Comparison of ENCODE assay signal across 1 cellular context in the genomic region with DNA sequence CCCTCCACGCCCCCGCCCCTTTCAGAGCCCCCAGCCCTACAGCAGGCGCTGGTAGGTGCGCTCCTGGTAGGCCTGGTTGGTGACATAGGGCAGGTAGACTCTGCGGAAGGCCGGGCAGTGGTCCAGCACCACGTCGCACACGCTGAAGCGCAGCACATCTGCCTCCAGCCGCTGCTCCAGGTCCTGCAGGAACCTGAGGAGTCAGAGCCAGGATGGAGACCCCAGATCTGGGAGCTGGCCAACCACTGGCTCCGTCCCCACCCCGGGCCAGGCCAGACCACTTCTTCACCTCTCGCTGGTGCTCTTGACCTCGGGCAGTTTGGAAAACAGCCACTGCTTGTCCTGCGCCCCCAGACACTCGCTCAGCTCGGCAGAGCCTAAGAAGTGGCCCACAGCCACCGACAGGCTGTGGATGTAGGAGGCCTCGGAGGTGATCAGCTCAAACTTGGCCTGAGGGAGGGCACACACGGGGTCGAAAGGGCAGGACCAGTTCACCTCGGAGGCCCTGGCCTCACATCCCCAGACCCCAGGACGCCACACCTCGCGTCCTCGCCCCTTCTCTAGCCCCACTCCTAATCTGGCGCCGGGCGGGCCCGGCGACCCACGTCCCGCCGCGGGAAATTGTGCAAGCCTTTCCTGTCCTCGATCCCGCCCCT.
A peak's percentile ranks its signal among the peaks of the same experiment; 100 is the strongest.
TF ChIP-seq lines count a peak whose summit lies in the region.

No MANE protein-coding gene starts in this region.

TF ChIP-seq in HCT116, 20 proteins besides CTCF, POLR2A, EP300 and RAD21:
- TF ChIP-seq YY1 (IDR thresholded peaks at IDR 0.05; ENCODE audit: extremely low read depth, insufficient replicate concordance, low read depth, low read length) (no peak), POLR2AphosphoS5 (IDR thresholded peaks at IDR 0.05; ENCODE audit: low read depth, low read length) (peak; percentile 56; the same call in 1 of the 2 replicates)
